9 cellular contexts compared by ENCODE assay signal in the genomic region with DNA sequence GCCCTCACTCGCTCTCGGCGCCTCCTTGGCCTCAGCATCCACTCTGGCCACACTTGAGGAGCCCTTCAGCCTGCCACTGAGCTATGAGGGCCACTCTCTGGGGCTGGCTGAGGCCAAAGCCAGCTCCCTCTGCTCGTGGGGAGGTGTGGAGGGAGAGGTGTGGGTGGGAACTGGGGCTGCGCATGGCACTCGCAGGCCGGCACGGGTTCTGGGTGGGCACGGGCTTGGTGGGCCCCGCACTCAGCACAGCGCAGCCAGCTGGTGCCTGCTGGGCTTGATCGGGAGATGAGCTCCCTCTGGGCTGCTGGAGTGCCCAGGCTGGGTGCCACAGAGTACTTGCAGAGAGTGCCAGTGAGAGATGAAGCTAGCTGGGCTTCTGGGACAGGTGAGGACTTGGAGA.
"Had no signal": no experiment of that assay in that cellular context is flagged by ENCODE, and none has a peak within 500 bp of the region (broad histone marks: within the 10 kb centered on the region; RNA-seq: fewer than 3 reads in every experiment).

No MANE protein-coding gene starts in this region.

- H3K4me3 ChIP-seq: GM23248, HAP-1, K562 had no signal

- H3K4me3 Mint-ChIP-seq: HFFc6 had no signal

- H3K27ac ChIP-seq: GM23248 had no signal

- H3K36me3 ChIP-seq: HAP-1 had no signal

- H3K27ac Mint-ChIP-seq: HFFc6 had no signal

- H3K9ac ChIP-seq: GM23248 had no signal

- FAIRE-seq: HTR-8/SVneo, K562 had no signal

- H3K9me3 ChIP-seq: HAP-1 had no signal

- H3K4me1 ChIP-seq: HAP-1 had no signal

- H2AFZ ChIP-seq: GM23248 had no signal

- DNase-seq: GM23248, GOT3, H7, HFFc6, IMR-90 had no signal

- ATAC-seq: HCT116, K562 had no signal
